In genomic region chr1:78005347-78005722, GRCh38 we compare ENCODE assay signal across 8 cellular contexts. TPM values are rescaled to one million over a fixed set of nuclear protein-coding genes. Genes with fewer than 3 reads are reported as not detected.
DNase-seq lines count a peak whose midpoint lies in the region; ATAC-seq and TF ChIP-seq lines count a peak whose summit lies in the region.

No MANE protein-coding gene starts in this region.

- no peak overlapping the region for H3K18ac ChIP-seq in H9 (ENCODE audit: insufficient read length, low read depth, low read length)

- no peak overlapping the region for H2BK12ac ChIP-seq in H9 (ENCODE audit: insufficient read length, low read depth, low read length)

- no peak overlapping the region for H2BK15ac ChIP-seq in H9 (ENCODE audit: low read depth, low read length)

- CTCF ChIA-PET in activated B cell treated with CpG ODN at 0.5 μM for 24 hours (lab: Charles Lee) = interaction anchor here (0.8 to 2.4 kb wide), 3 partner anchors 27 to 109 kb away, joined by 5 to 11 read pairs (median 5); partner anchors contain the start of gene FUBP1

- H3K4me3 Mint-ChIP-seq in H9 = peak overlapping the region; percentile 57 to 82
- peak overlapping the region; percentile 92 for H3K4me3 Mint-ChIP-seq in activated B cell treated with CpG ODN at 0.5 μM for 24 hours
- peak overlapping the region; percentile 86 for H3K4me3 Mint-ChIP-seq in glutamatergic neuron (ENCODE audit: unreplicated experiment)

- no peaks in the 10 kb centered on the region for H3K79me2 ChIP-seq in H9 (ENCODE audit: insufficient read depth, low read length)

- no peak overlapping the region for H2AK5ac ChIP-seq in H9 (ENCODE audit: insufficient read length, low read length)

- no peak overlapping the region for H3K56ac ChIP-seq in H9 (ENCODE audit: insufficient read length, low read depth, low read length)

- H3T11ph ChIP-seq in H9 (ENCODE audit: low read length) = no peak overlapping the region

- no peak overlapping the region for H3K14ac ChIP-seq in H9 (ENCODE audit: insufficient read depth, low read length)

- H3K9me3 Mint-ChIP-seq in H9 = peaks cover 0 to 2% of the 10 kb centered on the region in 2 experiments; a peak in 1 of 5 replicates
- no peaks in the 10 kb centered on the region for H3K9me3 Mint-ChIP-seq in activated B cell treated with CpG ODN at 0.5 μM for 24 hours
- peaks cover 7% of the 10 kb centered on the region for H3K9me3 Mint-ChIP-seq in glutamatergic neuron (ENCODE audit: unreplicated experiment)

- DNase-seq in H9 = no peak
- no peak for DNase-seq in activated B cell treated with CpG ODN at 0.5 μM for 24 hours
- DNase-seq in glutamatergic neuron = no peak
- DNase-seq in NCI-H345 (lab: John Stamatoyannopoulos, UW) = no peak
- no peak for DNase-seq in DMS114 treated with DMSO at 0.1 percent for 48 hours (lab: John Stamatoyannopoulos, UW; ENCODE audit: unreplicated experiment)
- no peak for DNase-seq in activated CD4-positive, CD25-positive, alpha-beta regulatory T cell treated with anti-CD3 and anti-CD28 coated beads, Interleukin-2, amount 50 U/mL, for 72 hours

- TF ChIP-seq CTCF in H9 (conservative IDR thresholded peaks at IDR 0.05) = no peak
- TF ChIP-seq CTCF in activated B cell treated with CpG ODN at 0.5 μM for 24 hours (IDR thresholded peaks at IDR 0.05) = no peak
- TF ChIP-seq CTCF in glutamatergic neuron (IDR thresholded peaks at IDR 0.05; ENCODE audit: partially characterized antibody, unreplicated experiment) = no peak

- peaks cover 27% of the 10 kb centered on the region in 2 experiments for H3K4me1 Mint-ChIP-seq in H9
- H3K4me1 Mint-ChIP-seq in activated B cell treated with CpG ODN at 0.5 μM for 24 hours = peaks cover 47% of the 10 kb centered on the region
- H3K4me1 Mint-ChIP-seq in glutamatergic neuron (ENCODE audit: low read depth, unreplicated experiment) = peaks cover 19% of the 10 kb centered on the region

- WGBS in H9 (ENCODE audit: extremely low coverage, insufficient read length, low lambda C conversion rate) = no CpG with 5 or more reads among the region's 1 CpG

- no peak overlapping the region for H3K4ac ChIP-seq in H9 (ENCODE audit: low read depth, low read length)

- H3K4me3 ChIP-seq in skeletal muscle tissue (ENCODE audit: low read length in 3 of 3) = peak overlapping the region; percentile 70 to 96 (median 74)

- no peaks in the 10 kb centered on the region for H3K79me1 ChIP-seq in H9 (ENCODE audit: insufficient read depth, low read depth, low read length, poor library complexity, severe bottlenecking)

- H3K27ac ChIP-seq in H9 (ENCODE audit: insufficient read length, low read depth, low read length) = no peak overlapping the region
- H3K27ac ChIP-seq in skeletal muscle tissue (ENCODE audit: low read depth, low read length) = peak overlapping the region; percentile 94

- H4K20me1 ChIP-seq in H9 (ENCODE audit: control insufficient read depth, insufficient read depth, insufficient read length) = no peaks in the 10 kb centered on the region

- H3K4me1 ChIP-seq in H9 (ENCODE audit: insufficient read depth, low read length) = no peaks in the 10 kb centered on the region
- H3K4me1 ChIP-seq in skeletal muscle tissue (ENCODE audit: control insufficient read depth in 3 of 3, insufficient read depth in 3 of 3, low read length in 3 of 3) = peaks cover 4 to 23% (median 11%) of the 10 kb centered on the region in 3 donors

- POLR2A ChIA-PET in activated B cell treated with CpG ODN at 0.5 μM for 24 hours (lab: Charles Lee) = interaction anchor here (1.0 to 7.2 kb wide), 11 partner anchors 8 to 1930 kb away, joined by 3 to 355 read pairs (median 7); partner anchors contain the start of genes FUBP1, MIGA1 and ZZZ3

- H3K23ac ChIP-seq in H9 (ENCODE audit: insufficient read length, low read depth, low read length) = no peak overlapping the region

- no peak for ATAC-seq in activated B cell treated with CpG ODN at 0.5 μM for 24 hours (ENCODE audit: low read depth)
- no peak for ATAC-seq in HG03378 (IDR thresholded peaks at IDR 0.05; ENCODE audit: unreplicated experiment)

- peaks cover 2% of the 10 kb centered on the region for H3K23me2 ChIP-seq in H9 (ENCODE audit: insufficient read length, low read depth, low read length, poor library complexity, severe bottlenecking)

- no peak overlapping the region for H4K5ac ChIP-seq in H9 (ENCODE audit: insufficient read length, low read depth, low read length)

- H2BK20ac ChIP-seq in H9 (ENCODE audit: low read depth, low read length, poor library complexity, severe bottlenecking) = no peak overlapping the region

- H3K27me3 Mint-ChIP-seq in H9 (ENCODE audit: low read depth) = no peaks in the 10 kb centered on the region; the same call in 1 of the 2 replicates
- peaks cover 2% of the 10 kb centered on the region for H3K27me3 Mint-ChIP-seq in activated B cell treated with CpG ODN at 0.5 μM for 24 hours
- H3K27me3 Mint-ChIP-seq in glutamatergic neuron (ENCODE audit: unreplicated experiment) = peaks cover 2% of the 10 kb centered on the region

- H3K4me2 ChIP-seq in H9 (ENCODE audit: insufficient read depth, insufficient read length, low read length) = peak overlapping the region; percentile 67

- H3K36me3 Mint-ChIP-seq in H9 (ENCODE audit: insufficient read depth in 1 of 3, low read depth in 3 of 3) (no peaks in the 10 kb centered on the region), activated B cell treated with CpG ODN at 0.5 μM for 24 hours (ENCODE audit: low read depth) (peaks cover 7% of the 10 kb centered on the region), glutamatergic neuron (ENCODE audit: unreplicated experiment) (no peaks in the 10 kb centered on the region)

- no peak overlapping the region for H4K8ac ChIP-seq in H9 (replicated peaks; ENCODE audit: insufficient read length, low read depth, low read length)

- H3K9ac ChIP-seq in H9 (ENCODE audit: extremely low read depth, insufficient read length, low read length) (no peak overlapping the region), skeletal muscle tissue (ENCODE audit: low read depth in 1 of 3, low read length in 3 of 3) (peak overlapping the region; percentile 79 to 99 (median 88))

- intact Hi-C loops in activated B cell treated with CpG ODN at 0.5 μM for 24 hours (cut with micrococcal nuclease) = loop anchor here (2.0 to 10.0 kb wide), 3 partner anchors 109 to 1931 kb away; partner anchors contain the start of genes PIGK and ST6GALNAC3

- H3K36me3 ChIP-seq in skeletal muscle tissue (ENCODE audit: control insufficient read depth in 3 of 3, insufficient read depth in 3 of 3, low read length in 3 of 3) = no peaks in the 10 kb centered on the region

- no peak overlapping the region for H4K91ac ChIP-seq in H9 (ENCODE audit: insufficient read length, low read depth, low read length)

- no peak overlapping the region for H2BK5ac ChIP-seq in H9 (ENCODE audit: insufficient read length, low read length)

- peak overlapping the region; percentile 94 to 99 (median 99) for H3K27ac Mint-ChIP-seq in H9
- peak overlapping the region; percentile 99 for H3K27ac Mint-ChIP-seq in activated B cell treated with CpG ODN at 0.5 μM for 24 hours
- H3K27ac Mint-ChIP-seq in glutamatergic neuron (ENCODE audit: unreplicated experiment) = peak overlapping the region; percentile 92

- H3K9me3 ChIP-seq in H9 (ENCODE audit: control insufficient read depth, low read depth, low read length) (no peaks in the 10 kb centered on the region), skeletal muscle tissue (ENCODE audit: control insufficient read depth in 3 of 3, low read length in 3 of 3) (no peaks in the 10 kb centered on the region)

- H2AFZ ChIP-seq in H9 (ENCODE audit: low read length) = no peak overlapping the region

- H2BK120ac ChIP-seq in H9 (ENCODE audit: low read depth, low read length, poor library complexity, severe bottlenecking) = no peak overlapping the region

- H3K27me3 ChIP-seq in H9 (ENCODE audit: insufficient read depth, low read length) (no peaks in the 10 kb centered on the region), skeletal muscle tissue (ENCODE audit: control insufficient read depth in 3 of 3, insufficient read depth in 3 of 3, low read length in 3 of 3) (no peaks in the 10 kb centered on the region)

RNA-seq across cellular contexts. Expression of gene DNAJB4, which starts 0.6 kb away (rescaled TPM):
- total RNA-seq in H9 (2021) (8.1 and 8.6 TPM in 2 replicates), activated B cell treated with CpG ODN at 0.5 μM for 24 hours (9.9 and 11.9 TPM in 2 replicates), glutamatergic neuron (ENCODE audit: unreplicated experiment) (20.1 TPM), skeletal muscle tissue (53.8 TPM)

RNA-seq across cellular contexts. Expression of gene FUBP1, which starts 26.5 kb away (rescaled TPM):
- total RNA-seq in H9 (2021) (271 TPM in 2 replicates), activated B cell treated with CpG ODN at 0.5 μM for 24 hours (259 and 282 TPM in 2 replicates), glutamatergic neuron (ENCODE audit: unreplicated experiment) (243 TPM), skeletal muscle tissue (124 TPM)

RNA-seq across cellular contexts. Expression of gene GIPC2, which starts 40.4 kb away (rescaled TPM):
- total RNA-seq in H9 (2021) (0.85 and 0.90 TPM in 2 replicates), activated B cell treated with CpG ODN at 0.5 μM for 24 hours (not detected in 2 replicates), glutamatergic neuron (ENCODE audit: unreplicated experiment) (not detected), skeletal muscle tissue (1.6 TPM)
